1 cellular context compared by ENCODE assay signal in the genomic region with DNA sequence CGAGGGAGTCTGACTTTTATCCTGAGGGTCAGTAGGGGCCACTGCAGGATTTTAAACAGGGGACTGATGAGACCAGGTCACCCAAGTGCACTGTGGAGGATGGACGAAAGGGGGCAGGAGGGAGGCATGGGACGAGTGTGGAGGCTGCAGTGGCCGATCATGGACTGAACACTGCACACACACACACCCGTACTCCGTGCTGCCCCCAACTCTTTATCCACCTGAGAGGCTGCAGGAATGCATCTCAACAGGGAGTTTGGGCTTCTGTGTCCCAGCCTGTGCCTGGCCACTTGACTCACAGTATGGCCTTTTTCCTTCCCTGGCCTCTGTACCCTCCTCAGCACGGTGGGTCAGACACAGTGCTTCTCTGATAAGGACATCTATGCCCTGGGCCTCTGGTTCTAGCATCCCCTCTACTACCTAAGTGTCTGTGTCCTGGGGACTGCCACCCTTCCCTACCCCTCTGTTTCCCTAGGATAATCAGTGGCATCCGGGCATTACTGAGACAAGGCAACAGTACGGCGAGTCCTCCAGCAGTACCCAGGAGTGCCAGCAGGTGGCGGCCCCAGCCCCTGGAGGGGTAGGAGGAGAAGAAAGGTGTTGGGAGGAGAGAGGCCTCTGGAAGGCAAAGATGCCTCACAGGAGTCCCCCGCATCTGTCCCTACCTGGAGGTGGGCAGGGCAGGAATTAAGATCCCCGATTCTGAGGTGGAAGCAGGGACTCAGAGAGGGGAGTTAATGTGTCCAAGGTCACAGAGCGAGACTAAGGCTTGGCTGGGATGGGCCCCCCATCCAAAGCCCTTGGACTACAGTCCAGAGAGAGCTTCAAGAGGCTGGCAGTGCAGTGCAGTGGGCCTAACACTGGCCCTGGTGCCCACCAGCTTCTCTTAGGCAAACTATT.
TF ChIP-seq lines count a peak whose summit lies in the region.

No MANE protein-coding gene starts in this region.

TF ChIP-seq in K562, 482 proteins besides CTCF, POLR2A, EP300 and RAD21 (continued from another document):
- TF ChIP-seq FOXK2 (conservative IDR thresholded peaks at IDR 0.05 in 1 of 2, IDR thresholded peaks at IDR 0.05 in 1 of 2; ENCODE audit: low read depth in 2 of 2) (no peak), ZBTB7A (IDR thresholded peaks at IDR 0.05; ENCODE audit: borderline replicate concordance, control insufficient read depth, low read depth, low read length) (no peak), SMARCA4 (IDR thresholded peaks at IDR 0.05) (no peak), CBX2 (IDR thresholded peaks at IDR 0.05; ENCODE audit: insufficient read depth, low read length, poor library complexity, severe bottlenecking) (no peak), KAT7 (CRISPR knock-in tag; IDR thresholded peaks at IDR 0.05; ENCODE audit: borderline replicate concordance) (no peak), CHD2 (IDR thresholded peaks at IDR 0.05; ENCODE audit: low read depth, low read length) (no peak), FIP1L1 (IDR thresholded peaks at IDR 0.05; ENCODE audit: low read depth, low read length, poor library complexity, severe bottlenecking) (no peak), GATAD2A (IDR thresholded peaks at IDR 0.05) (no peak), KHSRP (IDR thresholded peaks at IDR 0.05) (no peak), U2AF1 (optimal IDR thresholded peaks at IDR 0.05; ENCODE audit: low read depth, low read length) (no peak), ZNF785 (CRISPR knock-in tag; IDR thresholded peaks at IDR 0.05) (no peak), ZNF436 (CRISPR knock-in tag; IDR thresholded peaks at IDR 0.05) (no peak), TEAD1 (CRISPR knock-in tag; IDR thresholded peaks at IDR 0.05) (no peak), FOS (IDR thresholded peaks at IDR 0.05; ENCODE audit: extremely low read depth, insufficient read length) (no peak), NONO (IDR thresholded peaks at IDR 0.05; ENCODE audit: low read depth in 2 of 2, low read length in 1 of 2) (no peak), ZNF77 (CRISPR knock-in tag; IDR thresholded peaks at IDR 0.05) (no peak), BDP1 (IDR thresholded peaks at IDR 0.05; ENCODE audit: insufficient read depth, insufficient read length) (no peak), SMAD4 (CRISPR knock-in tag; conservative IDR thresholded peaks at IDR 0.05) (no peak), FOXA3 (CRISPR knock-in tag; conservative IDR thresholded peaks at IDR 0.05 in 1 of 2, IDR thresholded peaks at IDR 0.05 in 1 of 2) (0 out of 4 replicates have a peak, but pooled peaks of 1 of the 2 experiments have one; percentile 19), NR3C1 (CRISPR knock-in tag; IDR thresholded peaks at IDR 0.05) (no peak), CBFA2T3 (IDR thresholded peaks at IDR 0.05) (no peak), NCOA2 (IDR thresholded peaks at IDR 0.05; ENCODE audit: partially characterized antibody in 2 of 2) (no peak), XRCC3 (IDR thresholded peaks at IDR 0.05) (no peak), MTA2 (IDR thresholded peaks at IDR 0.05; ENCODE audit: low read depth) (no peak), GTF2F1 (IDR thresholded peaks at IDR 0.05; ENCODE audit: low read depth, low read length) (no peak), ILF3 (IDR thresholded peaks at IDR 0.05; ENCODE audit: borderline replicate concordance) (no peak), XRCC5 (IDR thresholded peaks at IDR 0.05; ENCODE audit: low read depth, low read length) (peak; percentile 60; the same call in 1 of the 2 replicates), NUFIP1 (IDR thresholded peaks at IDR 0.05; ENCODE audit: partially characterized antibody) (no peak), SMARCA5 (IDR thresholded peaks at IDR 0.05) (no peak; the same call in 1 of the 2 replicates)
- TF ChIP-seq, protein P1, sequence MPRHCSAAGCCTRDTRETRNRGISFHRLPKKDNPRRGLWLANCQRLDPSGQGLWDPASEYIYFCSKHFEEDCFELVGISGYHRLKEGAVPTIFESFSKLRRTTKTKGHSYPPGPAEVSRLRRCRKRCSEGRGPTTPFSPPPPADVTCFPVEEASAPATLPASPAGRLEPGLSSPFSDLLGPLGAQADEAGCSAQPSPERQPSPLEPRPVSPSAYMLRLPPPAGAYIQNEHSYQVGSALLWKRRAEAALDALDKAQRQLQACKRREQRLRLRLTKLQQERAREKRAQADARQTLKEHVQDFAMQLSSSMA (CRISPR knock-in tag; IDR thresholded peaks at IDR 0.05), result no peak
- TF ChIP-seq, protein P2, sequence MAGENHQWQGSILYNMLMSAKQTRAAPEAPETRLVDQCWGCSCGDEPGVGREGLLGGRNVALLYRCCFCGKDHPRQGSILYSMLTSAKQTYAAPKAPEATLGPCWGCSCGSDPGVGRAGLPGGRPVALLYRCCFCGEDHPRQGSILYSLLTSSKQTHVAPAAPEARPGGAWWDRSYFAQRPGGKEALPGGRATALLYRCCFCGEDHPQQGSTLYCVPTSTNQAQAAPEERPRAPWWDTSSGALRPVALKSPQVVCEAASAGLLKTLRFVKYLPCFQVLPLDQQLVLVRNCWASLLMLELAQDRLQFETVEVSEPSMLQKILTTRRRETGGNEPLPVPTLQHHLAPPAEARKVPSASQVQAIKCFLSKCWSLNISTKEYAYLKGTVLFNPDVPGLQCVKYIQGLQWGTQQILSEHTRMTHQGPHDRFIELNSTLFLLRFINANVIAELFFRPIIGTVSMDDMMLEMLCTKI (IDR thresholded peaks at IDR 0.05; ENCODE audit: partially characterized antibody), result no peak
- TF ChIP-seq, protein P3, sequence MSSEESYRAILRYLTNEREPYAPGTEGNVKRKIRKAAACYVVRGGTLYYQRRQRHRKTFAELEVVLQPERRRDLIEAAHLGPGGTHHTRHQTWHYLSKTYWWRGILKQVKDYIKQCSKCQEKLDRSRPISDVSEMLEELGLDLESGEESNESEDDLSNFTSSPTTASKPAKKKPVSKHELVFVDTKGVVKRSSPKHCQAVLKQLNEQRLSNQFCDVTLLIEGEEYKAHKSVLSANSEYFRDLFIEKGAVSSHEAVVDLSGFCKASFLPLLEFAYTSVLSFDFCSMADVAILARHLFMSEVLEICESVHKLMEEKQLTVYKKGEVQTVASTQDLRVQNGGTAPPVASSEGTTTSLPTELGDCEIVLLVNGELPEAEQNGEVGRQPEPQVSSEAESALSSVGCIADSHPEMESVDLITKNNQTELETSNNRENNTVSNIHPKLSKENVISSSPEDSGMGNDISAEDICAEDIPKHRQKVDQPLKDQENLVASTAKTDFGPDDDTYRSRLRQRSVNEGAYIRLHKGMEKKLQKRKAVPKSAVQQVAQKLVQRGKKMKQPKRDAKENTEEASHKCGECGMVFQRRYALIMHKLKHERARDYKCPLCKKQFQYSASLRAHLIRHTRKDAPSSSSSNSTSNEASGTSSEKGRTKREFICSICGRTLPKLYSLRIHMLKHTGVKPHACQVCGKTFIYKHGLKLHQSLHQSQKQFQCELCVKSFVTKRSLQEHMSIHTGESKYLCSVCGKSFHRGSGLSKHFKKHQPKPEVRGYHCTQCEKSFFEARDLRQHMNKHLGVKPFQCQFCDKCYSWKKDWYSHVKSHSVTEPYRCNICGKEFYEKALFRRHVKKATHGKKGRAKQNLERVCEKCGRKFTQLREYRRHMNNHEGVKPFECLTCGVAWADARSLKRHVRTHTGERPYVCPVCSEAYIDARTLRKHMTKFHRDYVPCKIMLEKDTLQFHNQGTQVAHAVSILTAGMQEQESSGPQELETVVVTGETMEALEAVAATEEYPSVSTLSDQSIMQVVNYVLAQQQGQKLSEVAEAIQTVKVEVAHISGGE (CRISPR knock-in tag; IDR thresholded peaks at IDR 0.05), result no peak
- TF ChIP-seq, protein P4, sequence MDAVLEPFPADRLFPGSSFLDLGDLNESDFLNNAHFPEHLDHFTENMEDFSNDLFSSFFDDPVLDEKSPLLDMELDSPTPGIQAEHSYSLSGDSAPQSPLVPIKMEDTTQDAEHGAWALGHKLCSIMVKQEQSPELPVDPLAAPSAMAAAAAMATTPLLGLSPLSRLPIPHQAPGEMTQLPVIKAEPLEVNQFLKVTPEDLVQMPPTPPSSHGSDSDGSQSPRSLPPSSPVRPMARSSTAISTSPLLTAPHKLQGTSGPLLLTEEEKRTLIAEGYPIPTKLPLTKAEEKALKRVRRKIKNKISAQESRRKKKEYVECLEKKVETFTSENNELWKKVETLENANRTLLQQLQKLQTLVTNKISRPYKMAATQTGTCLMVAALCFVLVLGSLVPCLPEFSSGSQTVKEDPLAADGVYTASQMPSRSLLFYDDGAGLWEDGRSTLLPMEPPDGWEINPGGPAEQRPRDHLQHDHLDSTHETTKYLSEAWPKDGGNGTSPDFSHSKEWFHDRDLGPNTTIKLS (IDR thresholded peaks at IDR 0.05; ENCODE audit: borderline replicate concordance, low read depth), result 0 out of 2 replicates have a peak, but pooled peaks have one; percentile 27
- TF ChIP-seq, protein P5, sequence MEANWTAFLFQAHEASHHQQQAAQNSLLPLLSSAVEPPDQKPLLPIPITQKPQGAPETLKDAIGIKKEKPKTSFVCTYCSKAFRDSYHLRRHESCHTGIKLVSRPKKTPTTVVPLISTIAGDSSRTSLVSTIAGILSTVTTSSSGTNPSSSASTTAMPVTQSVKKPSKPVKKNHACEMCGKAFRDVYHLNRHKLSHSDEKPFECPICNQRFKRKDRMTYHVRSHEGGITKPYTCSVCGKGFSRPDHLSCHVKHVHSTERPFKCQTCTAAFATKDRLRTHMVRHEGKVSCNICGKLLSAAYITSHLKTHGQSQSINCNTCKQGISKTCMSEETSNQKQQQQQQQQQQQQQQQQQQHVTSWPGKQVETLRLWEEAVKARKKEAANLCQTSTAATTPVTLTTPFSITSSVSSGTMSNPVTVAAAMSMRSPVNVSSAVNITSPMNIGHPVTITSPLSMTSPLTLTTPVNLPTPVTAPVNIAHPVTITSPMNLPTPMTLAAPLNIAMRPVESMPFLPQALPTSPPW (CRISPR knock-in tag; IDR thresholded peaks at IDR 0.05), result no peak
- TF ChIP-seq, protein P6, sequence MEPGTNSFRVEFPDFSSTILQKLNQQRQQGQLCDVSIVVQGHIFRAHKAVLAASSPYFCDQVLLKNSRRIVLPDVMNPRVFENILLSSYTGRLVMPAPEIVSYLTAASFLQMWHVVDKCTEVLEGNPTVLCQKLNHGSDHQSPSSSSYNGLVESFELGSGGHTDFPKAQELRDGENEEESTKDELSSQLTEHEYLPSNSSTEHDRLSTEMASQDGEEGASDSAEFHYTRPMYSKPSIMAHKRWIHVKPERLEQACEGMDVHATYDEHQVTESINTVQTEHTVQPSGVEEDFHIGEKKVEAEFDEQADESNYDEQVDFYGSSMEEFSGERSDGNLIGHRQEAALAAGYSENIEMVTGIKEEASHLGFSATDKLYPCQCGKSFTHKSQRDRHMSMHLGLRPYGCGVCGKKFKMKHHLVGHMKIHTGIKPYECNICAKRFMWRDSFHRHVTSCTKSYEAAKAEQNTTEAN (CRISPR knock-in tag; IDR thresholded peaks at IDR 0.05), result 0 out of 2 replicates have a peak, but pooled peaks have one; percentile 36
